Comparison of ENCODE assay signal across 26 cellular contexts in genomic region chr6:139297921-139298320, GRCh38. TPM values are rescaled to one million over a fixed set of nuclear protein-coding genes. Genes with fewer than 3 reads are reported as not detected.
DNase-seq lines count a peak whose midpoint lies in the region; ATAC-seq, FAIRE-seq and TF ChIP-seq lines count a peak whose summit lies in the region.
"Had no signal": no experiment of that assay in that cellular context is flagged by ENCODE, and none has a peak within 500 bp of the region (broad histone marks: within the 10 kb centered on the region; RNA-seq: fewer than 3 reads in every experiment).

No MANE protein-coding gene starts in this region.

- no peak overlapping the region for H3K4me3 Mint-ChIP-seq in effector memory CD8-positive, alpha-beta T cell
- H3K4me3 Mint-ChIP-seq: CD4-positive, alpha-beta memory T cell; CD4-positive, CD25-positive, alpha-beta regulatory T cell; CD8-positive, alpha-beta memory T cell had no signal

- TF ChIP-seq POLR2A in HepG2 (IDR thresholded peaks at IDR 0.05; ENCODE audit: insufficient read depth in 1 of 2, low read depth in 2 of 2, low read length in 2 of 2), result no peak
- no peak for TF ChIP-seq POLR2A in right lobe of liver (IDR thresholded peaks at IDR 0.05)
- TF ChIP-seq POLR2A in K562 (conservative IDR thresholded peaks at IDR 0.05), result no peak

- H3K9ac ChIP-seq in HepG2 (ENCODE audit: insufficient read depth, low read depth, low read length), result no peak overlapping the region
- H3K9ac ChIP-seq in K562 (ENCODE audit: insufficient read depth in 1 of 2, low read depth in 2 of 2, low read length in 2 of 2), result no peak overlapping the region
- H3K9ac ChIP-seq: BLaER1 had no signal

- no peak for FAIRE-seq in HepG2 (lab: Jason Lieb, UNC)
- FAIRE-seq in K562 (lab: Jason Lieb, UNC), result no peak
- FAIRE-seq: GM12878, GM12892, GM18507 had no signal

- H3K27ac Mint-ChIP-seq in effector memory CD8-positive, alpha-beta T cell, result no peak overlapping the region
- H3K27ac Mint-ChIP-seq: CD8-positive, alpha-beta memory T cell had no signal

- no peaks in the 10 kb centered on the region for H3K27me3 ChIP-seq in HepG2 (ENCODE audit: control insufficient read depth in 1 of 2, insufficient read depth in 2 of 2, low read length in 2 of 2)
- H3K27me3 ChIP-seq in right lobe of liver, result no peaks in the 10 kb centered on the region
- H3K27me3 ChIP-seq in K562 (ENCODE audit: control insufficient read depth in 2 of 2, insufficient read depth in 2 of 2, low read length in 2 of 2), result peaks cover 0 to 5% of the 10 kb centered on the region in 2 experiments; a peak in 2 of 5 replicates
- H3K27me3 ChIP-seq: BE2C, BLaER1 had no signal

- H3K9me3 ChIP-seq in HepG2 (ENCODE audit: low read length), result no peaks in the 10 kb centered on the region
- no peaks in the 10 kb centered on the region for H3K9me3 ChIP-seq in right lobe of liver
- H3K9me3 ChIP-seq in K562 (replicated peaks; ENCODE audit: control insufficient read depth, insufficient read depth, low read depth, low read length), result no peaks in the 10 kb centered on the region
- H3K9me3 ChIP-seq: BE2C had no signal

- in situ Hi-C loops in HepG2 (cut with HindIII; ENCODE audit: extremely low pct_ligation_motif_present, low pct_unique_long_range_greater_than_20kb) (no loop called here), K562 (cut with MboI) (no loop called here)

- TF ChIP-seq RAD21 in HepG2 (CRISPR knock-in tag; IDR thresholded peaks at IDR 0.05), result no peak
- no peak for TF ChIP-seq RAD21 in K562 (CRISPR knock-in tag; conservative IDR thresholded peaks at IDR 0.05 in 1 of 2, IDR thresholded peaks at IDR 0.05 in 1 of 2)

- intact Hi-C loops in HepG2 (cut with micrococcal nuclease; ENCODE audit: unreplicated experiment) (no loop called here), right lobe of liver (cut with DNase I) (no loop called here), K562 (cut with micrococcal nuclease) (no loop called here)

- H4K20me1 ChIP-seq in HepG2 (ENCODE audit: insufficient read depth, low read length), result no peaks in the 10 kb centered on the region
- no peaks in the 10 kb centered on the region for H4K20me1 ChIP-seq in K562 (replicated peaks; ENCODE audit: control insufficient read depth, insufficient read depth, low read length)
- H4K20me1 ChIP-seq: BLaER1 had no signal

- ATAC-seq in HepG2, result no peak
- ATAC-seq in right lobe of liver, result no peak
- no peak for ATAC-seq in K562
- no peak for ATAC-seq in HG02588 (IDR thresholded peaks at IDR 0.05; ENCODE audit: unreplicated experiment)
- no peak for ATAC-seq in effector memory CD8-positive, alpha-beta T cell (replicated peaks)
- ATAC-seq: GM12878 had no signal

- H3K4me1 ChIP-seq in HepG2 (ENCODE audit: insufficient read depth, low read length), result no peaks in the 10 kb centered on the region
- H3K4me1 ChIP-seq in right lobe of liver, result no peaks in the 10 kb centered on the region
- H3K4me1 ChIP-seq in K562 (replicated peaks in 1 of 2; ENCODE audit: control insufficient read depth in 2 of 2, insufficient read depth in 2 of 2, low read length in 2 of 2), result no peaks in the 10 kb centered on the region
- H3K4me1 ChIP-seq: BE2C had no signal

- no peak overlapping the region for H3K27ac ChIP-seq in HepG2 (ENCODE audit: extremely low read length, insufficient read depth, low read length)
- H3K27ac ChIP-seq in right lobe of liver, result no peak overlapping the region
- H3K27ac ChIP-seq in K562 (ENCODE audit: extremely low read depth, low read depth, low read length), result no peak overlapping the region
- H3K27ac ChIP-seq: 22Rv1, BLaER1 had no signal

- TF ChIP-seq EP300 in HepG2 (IDR thresholded peaks at IDR 0.05; ENCODE audit: low read depth in 2 of 2, low read length in 2 of 2) (no peak), HepG2 (CRISPR knock-in tag; IDR thresholded peaks at IDR 0.05; ENCODE audit: borderline replicate concordance) (no peak), K562 (IDR thresholded peaks at IDR 0.05; ENCODE audit: low read length) (no peak)

- H3K9me1 ChIP-seq in K562 (ENCODE audit: control insufficient read depth, insufficient read depth, low read length), result no peaks in the 10 kb centered on the region

- H3K4me1 Mint-ChIP-seq in effector memory CD8-positive, alpha-beta T cell (ENCODE audit: low read depth in 2 of 2), result peaks cover 15 to 17% of the 10 kb centered on the region in 2 donors

- no TSS peak for BruUV-seq in HepG2 (replicated peaks; lab: Mats Ljungman, UMichigan)
- BruUV-seq in K562 (replicated peaks; lab: Mats Ljungman, UMichigan), result no TSS peak

- no peaks in the 10 kb centered on the region for H3K36me3 Mint-ChIP-seq in effector memory CD8-positive, alpha-beta T cell (ENCODE audit: insufficient read depth)
- H3K36me3 Mint-ChIP-seq: CD14-positive monocyte; CD4-positive, CD25-positive, alpha-beta regulatory T cell had no signal

- H3K9me3 Mint-ChIP-seq in effector memory CD8-positive, alpha-beta T cell, result no peaks in the 10 kb centered on the region
- H3K9me3 Mint-ChIP-seq: CD8-positive, alpha-beta memory T cell had no signal

- H3K79me2 ChIP-seq in HepG2 (ENCODE audit: insufficient read depth, low read length), result no peaks in the 10 kb centered on the region
- H3K79me2 ChIP-seq in K562 (ENCODE audit: control insufficient read depth, insufficient read depth, low read length), result no peaks in the 10 kb centered on the region

- TF ChIP-seq CTCF in HepG2 (CRISPR knock-in tag; IDR thresholded peaks at IDR 0.05) (no peak), right lobe of liver (IDR thresholded peaks at IDR 0.05) (no peak), K562 (IDR thresholded peaks at IDR 0.05 in 2 of 3, conservative IDR thresholded peaks at IDR 0.05 in 1 of 3; ENCODE audit: insufficient read depth in 2 of 3, low read depth in 1 of 3, low read length in 3 of 3) (no peak)

- H3K4me3 ChIP-seq in HepG2 (replicated peaks in 1 of 3; ENCODE audit: insufficient read depth in 1 of 3, low read depth in 2 of 3, low read length in 3 of 3) (no peak overlapping the region), right lobe of liver (no peak overlapping the region), K562 (no peak overlapping the region)
- H3K4me3 ChIP-seq: BLaER1, GM12878 had no signal

- POLR2A ChIA-PET in HepG2 (lab: Yijun Ruan, JAX), result no interaction called here
- POLR2A ChIA-PET in K562 (lab: Yijun Ruan, JAX), result no interaction called here

- H3K36me3 ChIP-seq in HepG2 (replicated peaks in 1 of 2; ENCODE audit: control insufficient read depth in 1 of 2, insufficient read depth in 2 of 2, low read length in 2 of 2), result no peaks in the 10 kb centered on the region
- H3K36me3 ChIP-seq in right lobe of liver, result no peaks in the 10 kb centered on the region
- no peaks in the 10 kb centered on the region for H3K36me3 ChIP-seq in K562 (ENCODE audit: control insufficient read depth, insufficient read depth, low read length)
- H3K36me3 ChIP-seq: BE2C, BLaER1 had no signal

- H3K4me2 ChIP-seq in HepG2 (ENCODE audit: low read depth, low read length) (no peak overlapping the region), K562 (ENCODE audit: insufficient read depth, low read length) (no peak overlapping the region)
- H3K4me2 ChIP-seq: BLaER1 had no signal

- DNase-seq in HepG2 (ENCODE audit: low spot score) (no peak), right lobe of liver (no peak), K562 (ENCODE audit: extremely low read depth in 1 of 4, low spot score in 3 of 4) (no peak)
- no peak for DNase-seq in effector memory CD8-positive, alpha-beta T cell
- DNase-seq: ACHN; BE2C; C1 segment of cervical spinal cord; CD4-positive, alpha-beta memory T cell; CD4-positive, CD25-positive, alpha-beta regulatory T cell; CD8-positive, alpha-beta memory T cell; COR-L47; DMS 273 treated with DMSO at 0.1 percent for 48 hours; DMS153; DMS53; DMS79; DND-41; EL; GDM1 had no signal

- H3K27me3 Mint-ChIP-seq in effector memory CD8-positive, alpha-beta T cell, result no peaks in the 10 kb centered on the region
- H3K27me3 Mint-ChIP-seq: CD4-positive, alpha-beta memory T cell; CD8-positive, alpha-beta memory T cell had no signal

- H2AFZ ChIP-seq in HepG2 (ENCODE audit: low read length), result no peak overlapping the region
- no peak overlapping the region for H2AFZ ChIP-seq in K562 (ENCODE audit: low read depth, low read length)

- CTCF ChIA-PET in HepG2 (lab: Yijun Ruan, JAX; ENCODE audit: low intra/inter-chr PET ratio, low total read pairs) (no interaction called here), K562 (lab: Yijun Ruan, JAX; ENCODE audit: low intra/inter-chr PET ratio) (no interaction called here)

RNA-seq across cellular contexts. Expression of gene TXLNB, which starts 6.1 kb away (rescaled TPM):
- not detected in 2 replicates for total RNA-seq in HepG2 (2016; rRNA removed; fragmentation: Illumina TruSeq; extraction: Trizol)
- total RNA-seq in HepG2 (2016; cell fraction: cytosol; rRNA removed; fragmentation: Illumina TruSeq; extraction: Trizol; ENCODE audit: low read depth), result not detected in 2 replicates
- not detected in 2 replicates for total RNA-seq in HepG2 (2016; cell fraction: insoluble cytoplasmic fraction; rRNA removed; fragmentation: Illumina TruSeq; extraction: Trizol)
- total RNA-seq in HepG2 (2016; cell fraction: membrane; rRNA removed; fragmentation: Illumina TruSeq; extraction: Trizol), result not detected in 2 replicates
- not detected in 2 replicates for total RNA-seq in HepG2 (2016; cell fraction: nucleus; rRNA removed; fragmentation: Illumina TruSeq; extraction: Trizol)
- not detected in 2 replicates for polyA plus RNA-seq in HepG2 (2011; rRNA removed)
- polyA plus RNA-seq in HepG2 (2011; cell fraction: cytosol; rRNA removed), result 0.01 TPM in 1 of 2 replicates, not detected in the other
- not detected in 2 replicates for polyA plus RNA-seq in HepG2 (2011; cell fraction: nucleus; rRNA removed)
- not detected in 2 replicates for polyA plus RNA-seq in HepG2 (2012)
- not detected in 2 replicates for polyA plus RNA-seq in HepG2 (2016; cell fraction: cytosol; fragmentation: Illumina TruSeq; extraction: Trizol; ENCODE audit: low read depth)
- not detected in 2 replicates for polyA plus RNA-seq in HepG2 (2016; cell fraction: insoluble cytoplasmic fraction; fragmentation: Illumina TruSeq; extraction: Trizol; ENCODE audit: low read depth)
- not detected in 2 replicates for polyA plus RNA-seq in HepG2 (2016; cell fraction: membrane; fragmentation: Illumina TruSeq; extraction: Trizol; ENCODE audit: low read depth)
- not detected in 2 replicates for polyA plus RNA-seq in HepG2 (2016; cell fraction: nucleus; fragmentation: Illumina TruSeq; extraction: Trizol; ENCODE audit: insufficient read depth, low read depth)
- polyA minus RNA-seq in HepG2 (2011; rRNA and poly(A)+ RNA removed; ENCODE audit: low replicate concordance), result not detected in 2 replicates
- polyA minus RNA-seq in HepG2 (2011; cell fraction: cytosol; rRNA and poly(A)+ RNA removed), result not detected in 2 replicates
- not detected in 2 replicates for polyA minus RNA-seq in HepG2 (2011; cell fraction: nucleus; rRNA and poly(A)+ RNA removed)
- total RNA-seq in right lobe of liver, result under 1 TPM; 0.04 to 0.50 (median 0.14) TPM
- total RNA-seq in K562 (2011; cell fraction: chromatin; rRNA removed; ENCODE audit: low replicate concordance), result not detected in 2 replicates
- not detected in 2 replicates for total RNA-seq in K562 (2011; cell fraction: nucleolus; rRNA removed)
- not detected in 2 replicates for total RNA-seq in K562 (2011; cell fraction: nucleoplasm; rRNA removed)
- total RNA-seq in K562 (2014; rRNA removed), result not detected in 2 replicates
- not detected in 2 replicates for total RNA-seq in K562 (2014; rRNA removed; fragmentation: Illumina TruSeq; extraction: Trizol)
- total RNA-seq in K562 (2015; rRNA removed; fragmentation: Illumina TruSeq; extraction: Trizol), result not detected in 2 replicates
- total RNA-seq in K562 (2021), result not detected in 2 replicates
- polyA plus RNA-seq in K562 (2011; rRNA removed), result not detected in 2 replicates
- polyA plus RNA-seq in K562 (2011; cell fraction: cytosol; rRNA removed), result not detected in 2 replicates
- polyA plus RNA-seq in K562 (2011; cell fraction: nucleus; rRNA removed), result not detected in 2 replicates
- not detected in 2 replicates for polyA plus RNA-seq in K562 (2012)
- not detected in 2 replicates for polyA plus RNA-seq in K562 (2014; fragmentation: Illumina TruSeq; extraction: Trizol)
- not detected for polyA plus RNA-seq in K562 (2014; fragmentation: Nextera tagmentation; extraction: Ambion mirVana)
- polyA plus RNA-seq in K562 (2014; rRNA removed), result not detected in 2 replicates
- not detected in 2 replicates for polyA minus RNA-seq in K562 (2011; rRNA and poly(A)+ RNA removed)
- polyA minus RNA-seq in K562 (2011; cell fraction: cytosol; rRNA and poly(A)+ RNA removed), result not detected in 2 replicates
- polyA minus RNA-seq in K562 (2011; cell fraction: nucleus; rRNA and poly(A)+ RNA removed), result not detected in 2 replicates
- total RNA-seq: A673 had no signal

Comparison
In these comparisons a context has a peak if more than half of its experiments do, and no peak if none do; other contexts are left out.
1. Of the 241 proteins assayed by ChIP-seq in both HepG2 and K562: peak only in HepG2: none; only in K562: MAFG; in both: MAFF and MAFK; in neither: 238.